18 cellular contexts compared by ENCODE assay signal in genomic region chr10:22635650-22636049, GRCh38.
DNase-seq lines count a peak whose midpoint lies in the region; ATAC-seq and TF ChIP-seq lines count a peak whose summit lies in the region.
"Had no signal": no experiment of that assay in that cellular context is flagged by ENCODE, and none has a peak within 500 bp of the region (broad histone marks: within the 10 kb centered on the region; RNA-seq: fewer than 3 reads in every experiment).

No MANE protein-coding gene starts in this region.

- no peaks in the 10 kb centered on the region for H3K9me3 ChIP-seq in left lung
- H3K9me3 ChIP-seq: gastroesophageal sphincter, pancreas, testis had no signal

- H3K4me1 Mint-ChIP-seq in activated naive CD4-positive, alpha-beta T cell treated with anti-CD3 and anti-CD28 coated beads, Interleukin-2, amount 10 ng/mL, durations not matched to agents 7 days and 5 days: peaks cover 70% of the 10 kb centered on the region
- H3K4me1 Mint-ChIP-seq in central memory CD8-positive, alpha-beta T cell: peaks cover 89% of the 10 kb centered on the region
- H3K4me1 Mint-ChIP-seq in progenitor cell of endocrine pancreas (ENCODE audit: low read depth): peaks cover 7% of the 10 kb centered on the region

- intact Hi-C loops in left lung (cut with DNase I): no loop called here

- H3K36me3 Mint-ChIP-seq in activated naive CD4-positive, alpha-beta T cell treated with anti-CD3 and anti-CD28 coated beads, Interleukin-2, amount 10 ng/mL, durations not matched to agents 7 days and 5 days: peaks cover 50% of the 10 kb centered on the region
- H3K36me3 Mint-ChIP-seq in central memory CD8-positive, alpha-beta T cell (ENCODE audit: insufficient read depth): peaks cover 25% of the 10 kb centered on the region
- peaks cover 1% of the 10 kb centered on the region for H3K36me3 Mint-ChIP-seq in progenitor cell of endocrine pancreas (ENCODE audit: insufficient read depth)

- H3K9me3 Mint-ChIP-seq in activated naive CD4-positive, alpha-beta T cell treated with anti-CD3 and anti-CD28 coated beads, Interleukin-2, amount 10 ng/mL, durations not matched to agents 7 days and 5 days: peaks cover 2% of the 10 kb centered on the region
- H3K9me3 Mint-ChIP-seq in central memory CD8-positive, alpha-beta T cell: no peaks in the 10 kb centered on the region
- no peaks in the 10 kb centered on the region for H3K9me3 Mint-ChIP-seq in progenitor cell of endocrine pancreas (ENCODE audit: low read depth)

- peaks cover 1 to 37% of the 10 kb centered on the region in 2 donors for H3K4me1 ChIP-seq in left lung
- H3K4me1 ChIP-seq: testis had no signal

- H3K27me3 Mint-ChIP-seq in activated naive CD4-positive, alpha-beta T cell treated with anti-CD3 and anti-CD28 coated beads, Interleukin-2, amount 10 ng/mL, durations not matched to agents 7 days and 5 days: no peaks in the 10 kb centered on the region
- no peaks in the 10 kb centered on the region for H3K27me3 Mint-ChIP-seq in central memory CD8-positive, alpha-beta T cell
- H3K27me3 Mint-ChIP-seq in progenitor cell of endocrine pancreas: no peaks in the 10 kb centered on the region

- TF ChIP-seq CTCF in left lung (IDR thresholded peaks at IDR 0.05): no peak
- no peak for TF ChIP-seq CTCF in progenitor cell of endocrine pancreas (IDR thresholded peaks at IDR 0.05; ENCODE audit: unreplicated experiment)

- H3K27ac ChIP-seq in temporal lobe (ENCODE audit: low read depth, low read length) (peak overlapping the region; percentile 10), left lung (peak overlapping the region in 1 of 2 donors; percentile 64)
- H3K27ac ChIP-seq: cardiac muscle cell, gastroesophageal sphincter, pancreas, testis had no signal

- peak overlapping the region; percentile 33 for H3K27ac Mint-ChIP-seq in activated naive CD4-positive, alpha-beta T cell treated with anti-CD3 and anti-CD28 coated beads, Interleukin-2, amount 10 ng/mL, durations not matched to agents 7 days and 5 days
- peak overlapping the region; percentile 94 for H3K27ac Mint-ChIP-seq in central memory CD8-positive, alpha-beta T cell (ENCODE audit: low read depth)
- H3K27ac Mint-ChIP-seq in progenitor cell of endocrine pancreas: no peak overlapping the region

- CTCF ChIA-PET in activated naive CD4-positive, alpha-beta T cell treated with anti-CD3 and anti-CD28 coated beads, Interleukin-2, amount 10 ng/mL, durations not matched to agents 7 days and 5 days (lab: Charles Lee): interaction anchor here (1.2 kb wide), 1 partner anchor 8 kb away, joined by 4 read pairs; no protein-coding TSS in a partner anchor

- no peak for ATAC-seq in central memory CD8-positive, alpha-beta T cell (replicated peaks; ENCODE audit: extremely low read depth, poor library complexity, severe bottlenecking)
- ATAC-seq in left lung: no peak
- no peak for ATAC-seq in activated CD4-positive, CD25-positive, alpha-beta regulatory T cell treated with anti-CD3 and anti-CD28 coated beads, Interleukin-2, amount 50 U/mL, for 24 hours
- ATAC-seq: gastroesophageal sphincter, Panc1, pancreas had no signal

- DNase-seq in activated naive CD4-positive, alpha-beta T cell treated with anti-CD3 and anti-CD28 coated beads, Interleukin-2, amount 10 ng/mL, durations not matched to agents 7 days and 5 days: no peak
- DNase-seq in activated naive CD4-positive, alpha-beta T cell treated with Interleukin-2 at 50 U/mL for 16 hours: no peak
- DNase-seq in MV-4-11 (lab: John Stamatoyannopoulos, UW) (peak; percentile 69), left lung (no peak), progenitor cell of endocrine pancreas (ENCODE audit: low spot score, unreplicated experiment) (no peak)
- no peak for DNase-seq in central memory CD8-positive, alpha-beta T cell (ENCODE audit: low spot score in 2 of 2)
- DNase-seq: activated effector memory CD4-positive, alpha-beta T cell treated with anti-CD3 and anti-CD28 coated beads, Interleukin-2, amount 50 U/mL, for 16 hours; DMS153; midbrain; NCI-H187; NCI-H524; pancreas; testis had no signal

- H3K27me3 ChIP-seq in left lung: no peaks in the 10 kb centered on the region
- H3K27me3 ChIP-seq: cardiac muscle cell, gastroesophageal sphincter, pancreas, testis had no signal

- no peak overlapping the region for H3K4me3 Mint-ChIP-seq in activated naive CD4-positive, alpha-beta T cell treated with anti-CD3 and anti-CD28 coated beads, Interleukin-2, amount 10 ng/mL, durations not matched to agents 7 days and 5 days
- peak overlapping the region; percentile 56 for H3K4me3 Mint-ChIP-seq in central memory CD8-positive, alpha-beta T cell
- no peak overlapping the region for H3K4me3 Mint-ChIP-seq in progenitor cell of endocrine pancreas (ENCODE audit: low read depth)

- H3K36me3 ChIP-seq in left lung: no peaks in the 10 kb centered on the region
- H3K36me3 ChIP-seq: cardiac muscle cell, gastroesophageal sphincter, pancreas had no signal

- H3K4me3 ChIP-seq in left lung: no peak overlapping the region
- H3K4me3 ChIP-seq: cardiac muscle cell, gastroesophageal sphincter, pancreas, testis had no signal
